ENCODE assay signal across 31 cellular contexts in genomic region chr5:64789457-64789856, GRCh38. TPM values are rescaled to one million over a fixed set of nuclear protein-coding genes. Genes with fewer than 3 reads are reported as not detected.
A peak's percentile ranks its signal among the peaks of the same experiment; 100 is the strongest.
DNase-seq lines count a peak whose midpoint lies in the region; ATAC-seq, FAIRE-seq and TF ChIP-seq lines count a peak whose summit lies in the region.
"Had no signal": no experiment of that assay in that cellular context is flagged by ENCODE, and none has a peak within 500 bp of the region (broad histone marks: within the 10 kb centered on the region; RNA-seq: fewer than 3 reads in every experiment).

No MANE protein-coding gene starts in this region.

- peak; percentile 37; the same call in 1 of the 3 replicates for ATAC-seq in DND-41 (ENCODE audit: insufficient read depth, low read depth)
- no peak for ATAC-seq in HG02763 (IDR thresholded peaks at IDR 0.05; ENCODE audit: unreplicated experiment)
- ATAC-seq in naive thymus-derived CD4-positive, alpha-beta T cell, result no peak
- ATAC-seq: mucosa of descending colon, sciatic nerve, SK-N-SH treated with all-trans-retinoic acid at 6 μM for 48 hours had no signal

- no peak overlapping the region for H3K27ac ChIP-seq in DND-41 (ENCODE audit: low read length)
- no peak overlapping the region for H3K27ac ChIP-seq in naive thymus-derived CD4-positive, alpha-beta T cell (ENCODE audit: low read depth, low read length)
- H3K27ac ChIP-seq: thyroid gland, WERI-Rb-1 had no signal

- no peaks in the 10 kb centered on the region for H3K79me2 ChIP-seq in DND-41 (ENCODE audit: insufficient read depth, low read length)

- H3K4me3 ChIP-seq in DND-41 (ENCODE audit: low read depth in 1 of 2, low read length in 2 of 2) (no peak overlapping the region), bronchial epithelial cell (ENCODE audit: low read depth, low read length) (no peak overlapping the region), foreskin fibroblast (ENCODE audit: low read depth in 1 of 2, low read length in 2 of 2) (no peak overlapping the region)
- H3K4me3 ChIP-seq in naive thymus-derived CD4-positive, alpha-beta T cell (ENCODE audit: low read length), result no peak overlapping the region
- H3K4me3 ChIP-seq: mucosa of descending colon, thyroid gland had no signal

- no peaks in the 10 kb centered on the region for H3K9me3 ChIP-seq in DND-41 (ENCODE audit: insufficient read depth, low read length, severe bottlenecking)
- no peaks in the 10 kb centered on the region for H3K9me3 ChIP-seq in naive thymus-derived CD4-positive, alpha-beta T cell (ENCODE audit: control insufficient read depth in 2 of 3, low read length in 3 of 3)
- H3K9me3 ChIP-seq: mucosa of descending colon, thyroid gland had no signal

- no peak for FAIRE-seq in bronchial epithelial cell (lab: Jason Lieb, UNC)
- FAIRE-seq: frontal cortex had no signal

- H2AFZ ChIP-seq in DND-41 (ENCODE audit: low read depth, low read length), result no peak overlapping the region

- H3K4me2 ChIP-seq in DND-41 (ENCODE audit: insufficient read depth, low read length), result no peak overlapping the region

- no peak overlapping the region for H3K27ac Mint-ChIP-seq in naive thymus-derived CD4-positive, alpha-beta T cell
- H3K27ac Mint-ChIP-seq: activated CD4-positive, alpha-beta T cell treated with anti-CD3 and anti-CD28 coated beads, Interleukin-2, amount 10 ng/mL, durations not matched to agents 7 days and 5 days; activated naive CD4-positive, alpha-beta T cell treated with anti-CD3 and anti-CD28 coated beads for 36 hours; CD14-positive monocyte; T-helper 2 cell treated with Interferon-gamma antibody and Interleukin-4, amounts not matched to agents 5 μg/mL and 100 μg/mL, for 36 hours had no signal

- H3K4me1 ChIP-seq in DND-41 (ENCODE audit: insufficient read depth, low read length), result no peaks in the 10 kb centered on the region
- no peaks in the 10 kb centered on the region for H3K4me1 ChIP-seq in naive thymus-derived CD4-positive, alpha-beta T cell (ENCODE audit: control insufficient read depth in 2 of 2, insufficient read depth in 2 of 2, low read length in 2 of 2)
- H3K4me1 ChIP-seq: thyroid gland had no signal

- no peaks in the 10 kb centered on the region for H3K9me3 Mint-ChIP-seq in naive thymus-derived CD4-positive, alpha-beta T cell
- H3K9me3 Mint-ChIP-seq: activated CD4-positive, alpha-beta T cell treated with anti-CD3 and anti-CD28 coated beads, Interleukin-2, amount 10 ng/mL, durations not matched to agents 7 days and 5 days; activated naive CD4-positive, alpha-beta T cell treated with anti-CD3 and anti-CD28 coated beads for 36 hours; activated T-cell treated with anti-CD3 and anti-CD28 coated beads, Interleukin-2, amount 50 U/mL, for 72 hours; neural crest cell; stimulated activated naive CD8-positive, alpha-beta T cell treated with anti-CD3 and anti-CD28 coated beads, Interleukin-15, Interleukin-2, amounts not matched to agents 100 ng/mL and 50 ng/mL, for 24 hours; T-helper 2 cell treated with Interferon-gamma antibody and Interleukin-4, amounts not matched to agents 5 μg/mL and 100 μg/mL, for 36 hours had no signal

- DNase-seq in DND-41 (no peak), HT1080 (ENCODE audit: low read depth) (peak; percentile 39), bronchial epithelial cell (ENCODE audit: low read depth) (peak; percentile 29), foreskin fibroblast (peak; percentile 53 to 70), NCI-H2196 (lab: John Stamatoyannopoulos, UW; ENCODE audit: unreplicated experiment) (no peak)
- DNase-seq in naive thymus-derived CD4-positive, alpha-beta T cell, result no peak
- DNase-seq in activated CD4-positive, alpha-beta T cell treated with anti-CD3 and anti-CD28 coated beads for 4 hours, result no peak
- DNase-seq: ACHN; activated CD4-positive, alpha-beta T cell treated with anti-CD3 and anti-CD28 coated beads, Interleukin-2, amount 10 ng/mL, durations not matched to agents 7 days and 5 days; activated naive CD4-positive, alpha-beta T cell treated with anti-CD3 and anti-CD28 coated beads for 36 hours; activated T-cell treated with anti-CD3 and anti-CD28 coated beads, Interleukin-2, amount 50 U/mL, for 72 hours; amygdala; Calu3; central memory CD4-positive, alpha-beta T cell; Karpas-422; mucosa of descending colon; NCI-H1105; NCI-H2029 treated with DMSO at 0.1 percent for 48 hours; NCI-H226; NCI-H774; stimulated activated CD4-positive, alpha-beta T cell treated with anti-CD3 and anti-CD28 coated beads, Interleukin-15, amount 100 ng/mL, for 24 hours; thyroid gland; WERI-Rb-1 had no signal

- H3K36me3 ChIP-seq in DND-41 (ENCODE audit: insufficient read depth, low read length) (peaks cover 32% of the 10 kb centered on the region), bronchial epithelial cell (ENCODE audit: control insufficient read depth, insufficient read depth, low read length) (no peaks in the 10 kb centered on the region)
- H3K36me3 ChIP-seq in naive thymus-derived CD4-positive, alpha-beta T cell (ENCODE audit: control insufficient read depth in 2 of 3, insufficient read depth in 3 of 3, low read length in 3 of 3), result peaks cover 0 to 17% (median 4%) of the 10 kb centered on the region in 3 experiments
- H3K36me3 ChIP-seq: thyroid gland had no signal

- H3K4me1 Mint-ChIP-seq in naive thymus-derived CD4-positive, alpha-beta T cell, result peaks cover 0 to 7% (median 2%) of the 10 kb centered on the region in 7 donors
- H3K4me1 Mint-ChIP-seq: neural crest cell had no signal

- no peak overlapping the region for H3K9ac ChIP-seq in DND-41 (ENCODE audit: low read depth, low read length)

- H3K27me3 ChIP-seq in DND-41 (ENCODE audit: insufficient read depth, low read length, poor library complexity) (no peaks in the 10 kb centered on the region), bronchial epithelial cell (ENCODE audit: control insufficient read depth, insufficient read depth, low read length) (no peaks in the 10 kb centered on the region)
- H3K27me3 ChIP-seq in naive thymus-derived CD4-positive, alpha-beta T cell (ENCODE audit: control insufficient read depth in 2 of 2, insufficient read depth in 2 of 2, low read length in 2 of 2), result no peaks in the 10 kb centered on the region
- H3K27me3 ChIP-seq: thyroid gland had no signal

- H4K20me1 ChIP-seq in DND-41 (ENCODE audit: insufficient read depth, low read length), result no peaks in the 10 kb centered on the region; the same call in 1 of the 2 replicates

- no peak overlapping the region for H3K4me3 Mint-ChIP-seq in naive thymus-derived CD4-positive, alpha-beta T cell
- H3K4me3 Mint-ChIP-seq: activated CD4-positive, alpha-beta T cell treated with anti-CD3 and anti-CD28 coated beads, Interleukin-2, amount 10 ng/mL, durations not matched to agents 7 days and 5 days; activated naive CD4-positive, alpha-beta T cell treated with anti-CD3 and anti-CD28 coated beads for 36 hours; activated T-cell treated with anti-CD3 and anti-CD28 coated beads, Interleukin-2, amount 50 U/mL, for 72 hours; CD14-positive monocyte; neural crest cell; stimulated activated naive CD8-positive, alpha-beta T cell treated with anti-CD3 and anti-CD28 coated beads, Interleukin-15, Interleukin-2, amounts not matched to agents 100 ng/mL and 50 ng/mL, for 24 hours; T-helper 2 cell treated with Interferon-gamma antibody and Interleukin-4, amounts not matched to agents 5 μg/mL and 100 μg/mL, for 36 hours had no signal

- POLR2A ChIA-PET in naive thymus-derived CD4-positive, alpha-beta T cell (lab: Charles Lee), result no interaction called here

- H3K36me3 Mint-ChIP-seq in naive thymus-derived CD4-positive, alpha-beta T cell, result peaks cover 3 to 50% (median 20%) of the 10 kb centered on the region in 5 donors

- TF ChIP-seq CTCF in DND-41 (IDR thresholded peaks at IDR 0.05; ENCODE audit: borderline replicate concordance, extremely low read depth, low read length, poor library complexity, severe bottlenecking) (no peak), bronchial epithelial cell (IDR thresholded peaks at IDR 0.05; ENCODE audit: insufficient read depth, low read length, severe bottlenecking) (no peak), foreskin fibroblast (IDR thresholded peaks at IDR 0.05; ENCODE audit: low read depth, low read length) (no peak)

- CTCF ChIA-PET in naive thymus-derived CD4-positive, alpha-beta T cell (lab: Charles Lee), result no interaction called here

- intact Hi-C loops in naive thymus-derived CD4-positive, alpha-beta T cell (cut with micrococcal nuclease), result loop anchor here in 1 of 2 donors (10.0 kb wide), 1 partner anchor 1385 kb away; no protein-coding TSS in a partner anchor

- H3K27me3 Mint-ChIP-seq in naive thymus-derived CD4-positive, alpha-beta T cell, result no peaks in the 10 kb centered on the region
- H3K27me3 Mint-ChIP-seq: activated CD4-positive, alpha-beta T cell treated with anti-CD3 and anti-CD28 coated beads, Interleukin-2, amount 10 ng/mL, durations not matched to agents 7 days and 5 days; stimulated activated naive CD8-positive, alpha-beta T cell treated with anti-CD3 and anti-CD28 coated beads, Interleukin-15, Interleukin-2, amounts not matched to agents 100 ng/mL and 50 ng/mL, for 24 hours had no signal

RNA-seq across cellular contexts. Expression of gene CWC27, which starts 20.7 kb away (rescaled TPM):
- 13.0 and 13.6 TPM in 2 replicates for total RNA-seq in HT1080 (2014; rRNA removed; shearing (Covaris generic))
- 3.3 and 4.4 TPM in 2 replicates for polyA plus RNA-seq in HT1080 (2015; cell fraction: cytosol; rRNA removed)
- polyA plus RNA-seq in HT1080 (2015; cell fraction: nucleus; rRNA removed), result 1.9 and 6.2 TPM in 2 replicates
- total RNA-seq in bronchial epithelial cell, result 24.7 and 29.8 TPM in 2 replicates
- total RNA-seq in naive thymus-derived CD4-positive, alpha-beta T cell, result 10 to 100 TPM; 17.8 to 27.4 (median 21.0) TPM
- 10 to 100 TPM; 28.4 to 41.8 TPM for polyA plus RNA-seq in naive thymus-derived CD4-positive, alpha-beta T cell

RNA-seq across cellular contexts. Expression of gene SREK1IP1, which starts 21.0 kb away (rescaled TPM):
- 5.6 and 7.6 TPM in 2 replicates for total RNA-seq in HT1080 (2014; rRNA removed; shearing (Covaris generic))
- polyA plus RNA-seq in HT1080 (2015; cell fraction: cytosol; rRNA removed), result 4.8 and 6.6 TPM in 2 replicates
- 5.3 and 5.8 TPM in 2 replicates for polyA plus RNA-seq in HT1080 (2015; cell fraction: nucleus; rRNA removed)
- 21.9 and 26.5 TPM in 2 replicates for total RNA-seq in bronchial epithelial cell
- total RNA-seq in naive thymus-derived CD4-positive, alpha-beta T cell, result 10 to 100 TPM; 11.7 to 29.9 (median 21.7) TPM
- polyA plus RNA-seq in naive thymus-derived CD4-positive, alpha-beta T cell, result 10 to 100 TPM; 21.1 to 23.6 TPM

Comparison
In these comparisons a context has a peak if more than half of its experiments do, and no peak if none do; other contexts are left out.
1. DNase-seq: peak in HT1080 (single experiment), bronchial epithelial cell (single experiment) and foreskin fibroblast (2 of 2); none in DND-41 (single experiment), naive thymus-derived CD4-positive, alpha-beta T cell (0 of 9), activated CD4-positive, alpha-beta T cell treated with anti-CD3 and anti-CD28 coated beads for 4 hours (0 of 2) and NCI-H2196 (single experiment).